Comparison of ENCODE assay signal across 23 cellular contexts in genomic region chr2:217263796-217264195, GRCh38.
A peak's percentile ranks its signal among the peaks of the same experiment; 100 is the strongest.
DNase-seq lines count a peak whose midpoint lies in the region; ATAC-seq, FAIRE-seq and TF ChIP-seq lines count a peak whose summit lies in the region.
"Had no signal": no experiment of that assay in that cellular context is flagged by ENCODE, and none has a peak within 500 bp of the region (broad histone marks: within the 10 kb centered on the region; RNA-seq: fewer than 3 reads in every experiment).

No MANE protein-coding gene starts in this region.

- peak; percentile 29 for DNase-seq in NCI-H187 treated with DMSO at 0.1 percent for 48 hours (lab: John Stamatoyannopoulos, UW)
- no peak for DNase-seq in NCI-H187 (lab: John Stamatoyannopoulos, UW)
- peak; percentile 50 for DNase-seq in NCI-H345 (lab: John Stamatoyannopoulos, UW)
- DNase-seq in sigmoid colon = peak; percentile 65
- no peak for DNase-seq in OCI-M1 (lab: John Stamatoyannopoulos, UW)
- DNase-seq in SHP77 (lab: John Stamatoyannopoulos, UW) = no peak
- DNase-seq: 8988T; CD4-positive, alpha-beta memory T cell; GDM1; Kasumi-1; MG63; NCI-H1436; NCI-H2029 treated with DMSO at 0.1 percent for 48 hours; NCI-H446; NCI-H526; SHP77 treated with DMSO at 0.1 percent for 48 hours had no signal

- H3K27ac ChIP-seq in sigmoid colon = peak overlapping the region in 3 of 4 donors; percentile 69 to 83 (median 80)
- H3K27ac ChIP-seq: BLaER1 treated with 17β-estradiol and CSF1 and Interleukin-3, amounts not matched to agents 10 nM and 100 nM; SK-N-MC had no signal

- no peaks in the 10 kb centered on the region for H3K27me3 ChIP-seq in sigmoid colon
- H3K27me3 ChIP-seq: MG63 had no signal

- intact Hi-C loops in sigmoid colon (cut with DNase I) = no loop called here

- H3K36me3 ChIP-seq in sigmoid colon = no peaks in the 10 kb centered on the region
- H3K36me3 ChIP-seq: BLaER1 treated with 17β-estradiol and CSF1 and Interleukin-3, amounts not matched to agents 10 nM and 100 nM; MG63 had no signal

- peaks cover 0 to 5% (median 0%) of the 10 kb centered on the region in 4 donors for H3K9me3 ChIP-seq in sigmoid colon

- TF ChIP-seq CTCF in sigmoid colon (IDR thresholded peaks at IDR 0.05) = no peak

- no peak for TF ChIP-seq POLR2A in sigmoid colon (IDR thresholded peaks at IDR 0.05)

- peak; percentile 71 to 94 (median 90) for TF ChIP-seq EP300 in sigmoid colon (IDR thresholded peaks at IDR 0.05)

- peak; percentile 45 for FAIRE-seq in islet of Langerhans (lab: Jason Lieb, UNC)
- FAIRE-seq: GM18507, H1 had no signal

- ATAC-seq in HG02588 (IDR thresholded peaks at IDR 0.05; ENCODE audit: unreplicated experiment) = no peak
- ATAC-seq: HCT116 had no signal

- peaks cover 0 to 38% (median 26%) of the 10 kb centered on the region in 4 donors for H3K4me1 ChIP-seq in sigmoid colon

- no peak overlapping the region for H3K4me3 ChIP-seq in sigmoid colon
- H3K4me3 ChIP-seq: BLaER1 treated with 17β-estradiol and CSF1 and Interleukin-3, amounts not matched to agents 10 nM and 100 nM; MG63; SK-N-MC had no signal

- 31 to 47% methylated on average over 2 of the region's 2 CpGs for WGBS in sigmoid colon, 2 donors

Comparison
In these comparisons a context has a peak if more than half of its experiments do, and no peak if none do; other contexts are left out.
1. DNase-seq: peak in NCI-H187 treated with DMSO at 0.1 percent for 48 hours (single experiment), NCI-H345 (single experiment) and sigmoid colon (single experiment); none in NCI-H187 (0 of 2), OCI-M1 (single experiment) and SHP77 (0 of 2).